In genomic region chr6:133431031-133431430, GRCh38 we compare ENCODE assay signal across 24 cellular contexts.
"Had no signal": no experiment of that assay in that cellular context is flagged by ENCODE, and none has a peak within 500 bp of the region (broad histone marks: within the 10 kb centered on the region; RNA-seq: fewer than 3 reads in every experiment).

No MANE protein-coding gene starts in this region.

- H3K4me3 ChIP-seq: ascending aorta, breast epithelium, esophagus muscularis mucosa, hepatocyte, spleen, testis, upper lobe of left lung had no signal

- H3K36me3 Mint-ChIP-seq: naive B cell; stimulated activated memory B cell treated with anti-CD40 and anti-IgM and Interleukin-4, amounts not matched to agents 10 μg/mL and 1 μg/mL and 100 μg/mL, for 72 hours had no signal

- H3K27me3 Mint-ChIP-seq: activated CD4-positive, alpha-beta T cell treated with anti-CD3 and anti-CD28 coated beads, Interleukin-2, amount 10 ng/mL, durations not matched to agents 7 days and 5 days; naive B cell; stimulated activated memory B cell treated with anti-CD40 and anti-IgM and Interleukin-4, amounts not matched to agents 10 μg/mL and 1 μg/mL and 100 μg/mL, for 72 hours had no signal

- ATAC-seq: activated CD4-positive, CD25-positive, alpha-beta regulatory T cell treated with anti-CD3 and anti-CD28 coated beads, Interleukin-2, amount 50 U/mL, for 24 hours; activated CD8-positive, alpha-beta T cell treated with anti-CD3 and anti-CD28 coated beads, Interleukin-2, amount 10 ng/mL, durations not matched to agents 7 days and 5 days; left lobe of liver; stimulated activated memory B cell treated with anti-CD40 and anti-IgM and Interleukin-4, amounts not matched to agents 10 μg/mL and 1 μg/mL and 100 μg/mL, for 72 hours had no signal

- H3K9me3 Mint-ChIP-seq: activated CD4-positive, alpha-beta T cell treated with anti-CD3 and anti-CD28 coated beads, Interleukin-2, amount 10 ng/mL, durations not matched to agents 7 days and 5 days; stimulated activated memory B cell treated with anti-CD40 and anti-IgM and Interleukin-4, amounts not matched to agents 10 μg/mL and 1 μg/mL and 100 μg/mL, for 72 hours had no signal

- H3K4me1 ChIP-seq: ascending aorta, breast epithelium, esophagus muscularis mucosa, spleen, testis, upper lobe of left lung had no signal

- FAIRE-seq: endothelial cell of umbilical vein, keratinocyte had no signal

- H3K4me3 Mint-ChIP-seq: activated CD4-positive, alpha-beta T cell treated with anti-CD3 and anti-CD28 coated beads, Interleukin-2, amount 10 ng/mL, durations not matched to agents 7 days and 5 days; activated CD8-positive, alpha-beta T cell treated with anti-CD3 and anti-CD28 coated beads, Interleukin-2, amount 10 ng/mL, durations not matched to agents 7 days and 5 days; naive B cell; stimulated activated memory B cell treated with anti-CD40 and anti-IgM and Interleukin-4, amounts not matched to agents 10 μg/mL and 1 μg/mL and 100 μg/mL, for 72 hours had no signal

- H2AFZ ChIP-seq: hepatocyte had no signal

- H3K27me3 ChIP-seq: ascending aorta, breast epithelium, esophagus muscularis mucosa, hepatocyte, spleen, testis, upper lobe of left lung had no signal

- H3K27ac ChIP-seq: ascending aorta, breast epithelium, esophagus muscularis mucosa, hepatocyte, spleen, testis, upper lobe of left lung had no signal

- H3K9me3 ChIP-seq: ascending aorta, breast epithelium, esophagus muscularis mucosa, spleen, testis, upper lobe of left lung had no signal

- H3K4me2 ChIP-seq: hepatocyte had no signal

- H3K36me3 ChIP-seq: ascending aorta, breast epithelium, esophagus muscularis mucosa, spleen, upper lobe of left lung had no signal

- DNase-seq: activated CD4-positive, alpha-beta T cell treated with anti-CD3 and anti-CD28 coated beads, Interleukin-2, amount 10 ng/mL, durations not matched to agents 7 days and 5 days; activated CD8-positive, alpha-beta T cell treated with anti-CD3 and anti-CD28 coated beads, Interleukin-2, amount 10 ng/mL, durations not matched to agents 7 days and 5 days; activated effector memory CD4-positive, alpha-beta T cell treated with Interleukin-2 at 50 U/mL for 16 hours; activated naive CD4-positive, alpha-beta T cell treated with anti-CD3 and anti-CD28 coated beads, Interleukin-2, amount 50 U/mL, for 16 hours; activated T-cell treated with anti-CD3 and anti-CD28 coated beads, Interleukin-2, amount 50 U/mL, for 48 hours; cerebellar nuclear complex; cortex of kidney; effector CD4-positive, alpha-beta T cell; naive B cell; retina; spleen; stimulated activated CD4-positive, alpha-beta T cell treated with anti-CD3 and anti-CD28 coated beads, Interleukin-4, amount 100 ng/mL, for 4 hours; T1000; testis; upper lobe of left lung had no signal

- H3K4me1 Mint-ChIP-seq: activated CD4-positive, alpha-beta T cell treated with anti-CD3 and anti-CD28 coated beads, Interleukin-2, amount 10 ng/mL, durations not matched to agents 7 days and 5 days; naive B cell; stimulated activated memory B cell treated with anti-CD40 and anti-IgM and Interleukin-4, amounts not matched to agents 10 μg/mL and 1 μg/mL and 100 μg/mL, for 72 hours had no signal

- H3K27ac Mint-ChIP-seq: activated CD4-positive, alpha-beta T cell treated with anti-CD3 and anti-CD28 coated beads, Interleukin-2, amount 10 ng/mL, durations not matched to agents 7 days and 5 days; activated CD8-positive, alpha-beta T cell treated with anti-CD3 and anti-CD28 coated beads, Interleukin-2, amount 10 ng/mL, durations not matched to agents 7 days and 5 days; naive B cell; stimulated activated memory B cell treated with anti-CD40 and anti-IgM and Interleukin-4, amounts not matched to agents 10 μg/mL and 1 μg/mL and 100 μg/mL, for 72 hours had no signal
